17 cellular contexts compared by ENCODE assay signal in the genomic region with DNA sequence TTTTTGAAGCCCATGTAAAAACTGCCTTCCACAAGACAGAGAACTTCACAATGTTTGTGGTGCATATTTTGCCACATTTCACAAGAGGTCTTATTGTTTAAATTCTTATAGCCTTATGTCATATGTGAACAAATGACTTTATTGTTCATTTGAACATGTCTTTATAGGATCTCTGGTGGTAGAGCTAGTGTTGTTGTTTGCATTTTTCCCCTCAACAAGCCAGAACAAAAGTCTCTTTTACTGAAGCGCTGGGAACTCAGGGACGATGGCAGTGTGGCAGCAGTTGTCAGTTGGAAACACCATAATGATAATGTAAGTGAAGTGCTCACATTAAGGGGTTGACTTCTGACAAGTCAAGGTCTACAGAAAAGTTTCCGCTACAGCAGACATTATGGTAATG.
DNase-seq lines count a peak whose midpoint lies in the region; ATAC-seq and TF ChIP-seq lines count a peak whose summit lies in the region.
"Had no signal": no experiment of that assay in that cellular context is flagged by ENCODE, and none has a peak within 500 bp of the region (broad histone marks: within the 10 kb centered on the region; RNA-seq: fewer than 3 reads in every experiment).

No MANE protein-coding gene starts in this region.

- no peaks in the 10 kb centered on the region for H3K9me3 ChIP-seq in colonic mucosa
- H3K9me3 ChIP-seq: upper lobe of right lung had no signal

- no peak for TF ChIP-seq CTCF in activated CD8-positive, alpha-beta T cell treated with anti-CD3 and anti-CD28 coated beads for 36 hours (IDR thresholded peaks at IDR 0.05)
- no peak for TF ChIP-seq CTCF in colonic mucosa (IDR thresholded peaks at IDR 0.05)

- POLR2A ChIA-PET in activated CD4-positive, alpha-beta T cell treated with anti-CD3 and anti-CD28 coated beads, Interleukin-2, amount 10 ng/mL, durations not matched to agents 7 days and 5 days (lab: Charles Lee) = no interaction called here
- POLR2A ChIA-PET in activated CD8-positive, alpha-beta T cell treated with anti-CD3 and anti-CD28 coated beads for 36 hours (lab: Charles Lee) = no interaction called here

- H3K9ac ChIP-seq in colonic mucosa (ENCODE audit: low read depth in 2 of 2, low read length in 2 of 2) = no peak overlapping the region

- no peak for DNase-seq in activated CD4-positive, alpha-beta T cell treated with anti-CD3 and anti-CD28 coated beads, Interleukin-2, amount 10 ng/mL, durations not matched to agents 24 days and 14 days
- DNase-seq in activated CD4-positive, alpha-beta T cell treated with anti-CD3 and anti-CD28 coated beads, Interleukin-2, amount 10 ng/mL, durations not matched to agents 7 days and 5 days = no peak
- no peak for DNase-seq in activated CD8-positive, alpha-beta T cell treated with anti-CD3 and anti-CD28 coated beads for 36 hours
- DNase-seq in foreskin melanocyte (peak; percentile 94), colonic mucosa (no peak), LoVo (ENCODE audit: low spot score) (no peak), RPMI8226 (no peak)
- DNase-seq: ACHN; DMS 273 treated with DMSO at 0.1 percent for 48 hours; NCI-H1436 treated with DMSO at 0.1 percent for 48 hours; SIG-M5; stimulated activated CD4-positive, alpha-beta T cell treated with anti-CD3 and anti-CD28 coated beads, Interleukin-12 subunit alpha, Interleukin-12 subunit beta, amount 100 ng/mL, for 4 hours; upper lobe of right lung had no signal

- CTCF ChIA-PET in activated CD4-positive, alpha-beta T cell treated with anti-CD3 and anti-CD28 coated beads, Interleukin-2, amount 10 ng/mL, durations not matched to agents 7 days and 5 days (lab: Charles Lee) = interaction anchor here (1.4 kb wide), 1 partner anchor 23 kb away, joined by 3 read pairs; no protein-coding TSS in a partner anchor
- CTCF ChIA-PET in activated CD8-positive, alpha-beta T cell treated with anti-CD3 and anti-CD28 coated beads for 36 hours (lab: Charles Lee) = interaction anchor here (1.0 to 1.5 kb wide), 5 partner anchors 36 to 133 kb away, joined by 3 to 4 read pairs (median 3); no protein-coding TSS in a partner anchor

- H3K36me3 Mint-ChIP-seq in activated CD4-positive, alpha-beta T cell treated with anti-CD3 and anti-CD28 coated beads, Interleukin-2, amount 10 ng/mL, durations not matched to agents 24 days and 14 days (ENCODE audit: low read depth) = peaks cover 78% of the 10 kb centered on the region
- H3K36me3 Mint-ChIP-seq in activated CD4-positive, alpha-beta T cell treated with anti-CD3 and anti-CD28 coated beads, Interleukin-2, amount 10 ng/mL, durations not matched to agents 7 days and 5 days (ENCODE audit: low read depth) = peaks cover 82% of the 10 kb centered on the region
- peaks cover 91% of the 10 kb centered on the region for H3K36me3 Mint-ChIP-seq in activated CD8-positive, alpha-beta T cell treated with anti-CD3 and anti-CD28 coated beads for 36 hours (ENCODE audit: low read depth)
- H3K36me3 Mint-ChIP-seq in stimulated activated memory B cell treated with anti-CD40 and anti-IgM and Interleukin-4, amounts not matched to agents 10 μg/mL and 1 μg/mL and 100 μg/mL, for 72 hours = peaks cover 81% of the 10 kb centered on the region

- H3K27ac Mint-ChIP-seq in activated CD4-positive, alpha-beta T cell treated with anti-CD3 and anti-CD28 coated beads, Interleukin-2, amount 10 ng/mL, durations not matched to agents 24 days and 14 days = peak overlapping the region; percentile 62
- H3K27ac Mint-ChIP-seq in activated CD4-positive, alpha-beta T cell treated with anti-CD3 and anti-CD28 coated beads, Interleukin-2, amount 10 ng/mL, durations not matched to agents 7 days and 5 days = no peak overlapping the region
- peak overlapping the region; percentile 94 for H3K27ac Mint-ChIP-seq in activated CD8-positive, alpha-beta T cell treated with anti-CD3 and anti-CD28 coated beads for 36 hours
- H3K27ac Mint-ChIP-seq in stimulated activated memory B cell treated with anti-CD40 and anti-IgM and Interleukin-4, amounts not matched to agents 10 μg/mL and 1 μg/mL and 100 μg/mL, for 72 hours = peak overlapping the region; percentile 66

- no peaks in the 10 kb centered on the region for H3K9me3 Mint-ChIP-seq in activated CD4-positive, alpha-beta T cell treated with anti-CD3 and anti-CD28 coated beads, Interleukin-2, amount 10 ng/mL, durations not matched to agents 24 days and 14 days
- no peaks in the 10 kb centered on the region for H3K9me3 Mint-ChIP-seq in activated CD4-positive, alpha-beta T cell treated with anti-CD3 and anti-CD28 coated beads, Interleukin-2, amount 10 ng/mL, durations not matched to agents 7 days and 5 days
- H3K9me3 Mint-ChIP-seq in activated CD8-positive, alpha-beta T cell treated with anti-CD3 and anti-CD28 coated beads for 36 hours = no peaks in the 10 kb centered on the region
- no peaks in the 10 kb centered on the region for H3K9me3 Mint-ChIP-seq in stimulated activated memory B cell treated with anti-CD40 and anti-IgM and Interleukin-4, amounts not matched to agents 10 μg/mL and 1 μg/mL and 100 μg/mL, for 72 hours
- H3K9me3 Mint-ChIP-seq: IgD-negative memory B cell had no signal

- no peaks in the 10 kb centered on the region for H3K27me3 ChIP-seq in colonic mucosa
- H3K27me3 ChIP-seq: cardiac muscle cell, upper lobe of right lung had no signal

- no peak overlapping the region for H3K4me3 ChIP-seq in colonic mucosa
- H3K4me3 ChIP-seq: cardiac muscle cell, upper lobe of right lung had no signal

- ATAC-seq in activated CD8-positive, alpha-beta T cell treated with anti-CD3 and anti-CD28 coated beads for 36 hours = no peak
- no peak for ATAC-seq in stimulated activated memory B cell treated with anti-CD40 and anti-IgM and Interleukin-4, amounts not matched to agents 10 μg/mL and 1 μg/mL and 100 μg/mL, for 72 hours
- ATAC-seq: upper lobe of right lung had no signal

- H3K4me1 Mint-ChIP-seq in activated CD4-positive, alpha-beta T cell treated with anti-CD3 and anti-CD28 coated beads, Interleukin-2, amount 10 ng/mL, durations not matched to agents 24 days and 14 days = peaks cover 78% of the 10 kb centered on the region
- H3K4me1 Mint-ChIP-seq in activated CD4-positive, alpha-beta T cell treated with anti-CD3 and anti-CD28 coated beads, Interleukin-2, amount 10 ng/mL, durations not matched to agents 7 days and 5 days = peaks cover 89% of the 10 kb centered on the region
- peaks cover 84% of the 10 kb centered on the region for H3K4me1 Mint-ChIP-seq in activated CD8-positive, alpha-beta T cell treated with anti-CD3 and anti-CD28 coated beads for 36 hours (ENCODE audit: low read depth)
- H3K4me1 Mint-ChIP-seq in stimulated activated memory B cell treated with anti-CD40 and anti-IgM and Interleukin-4, amounts not matched to agents 10 μg/mL and 1 μg/mL and 100 μg/mL, for 72 hours = peaks cover 91% of the 10 kb centered on the region

- no peaks in the 10 kb centered on the region for H3K36me3 ChIP-seq in colonic mucosa
- H3K36me3 ChIP-seq: cardiac muscle cell, upper lobe of right lung had no signal

- peak overlapping the region; percentile 63 for H3K4me3 Mint-ChIP-seq in activated CD4-positive, alpha-beta T cell treated with anti-CD3 and anti-CD28 coated beads, Interleukin-2, amount 10 ng/mL, durations not matched to agents 24 days and 14 days
- no peak overlapping the region for H3K4me3 Mint-ChIP-seq in activated CD4-positive, alpha-beta T cell treated with anti-CD3 and anti-CD28 coated beads, Interleukin-2, amount 10 ng/mL, durations not matched to agents 7 days and 5 days
- peak overlapping the region; percentile 96 for H3K4me3 Mint-ChIP-seq in activated CD8-positive, alpha-beta T cell treated with anti-CD3 and anti-CD28 coated beads for 36 hours
- H3K4me3 Mint-ChIP-seq in stimulated activated memory B cell treated with anti-CD40 and anti-IgM and Interleukin-4, amounts not matched to agents 10 μg/mL and 1 μg/mL and 100 μg/mL, for 72 hours = peak overlapping the region; percentile 44

- no peak overlapping the region for H3K27ac ChIP-seq in colonic mucosa
- H3K27ac ChIP-seq: cardiac muscle cell, epithelial cell of prostate, upper lobe of right lung had no signal

- intact Hi-C loops in activated CD4-positive, alpha-beta T cell treated with anti-CD3 and anti-CD28 coated beads, Interleukin-2, amount 10 ng/mL, durations not matched to agents 24 days and 14 days (cut with micrococcal nuclease) = no loop called here
- intact Hi-C loops in activated CD8-positive, alpha-beta T cell treated with anti-CD3 and anti-CD28 coated beads for 36 hours (cut with micrococcal nuclease) = loop anchor here (5.0 kb wide), 1 partner anchor 33 kb away; no protein-coding TSS in a partner anchor
- intact Hi-C loops in colonic mucosa (cut with DNase I) = no loop called here

- no peaks in the 10 kb centered on the region for H3K27me3 Mint-ChIP-seq in activated CD4-positive, alpha-beta T cell treated with anti-CD3 and anti-CD28 coated beads, Interleukin-2, amount 10 ng/mL, durations not matched to agents 24 days and 14 days
- no peaks in the 10 kb centered on the region for H3K27me3 Mint-ChIP-seq in activated CD4-positive, alpha-beta T cell treated with anti-CD3 and anti-CD28 coated beads, Interleukin-2, amount 10 ng/mL, durations not matched to agents 7 days and 5 days
- no peaks in the 10 kb centered on the region for H3K27me3 Mint-ChIP-seq in activated CD8-positive, alpha-beta T cell treated with anti-CD3 and anti-CD28 coated beads for 36 hours
- H3K27me3 Mint-ChIP-seq in stimulated activated memory B cell treated with anti-CD40 and anti-IgM and Interleukin-4, amounts not matched to agents 10 μg/mL and 1 μg/mL and 100 μg/mL, for 72 hours = no peaks in the 10 kb centered on the region
- H3K27me3 Mint-ChIP-seq: IgD-negative memory B cell had no signal

- H3K4me1 ChIP-seq in colonic mucosa = no peaks in the 10 kb centered on the region
- H3K4me1 ChIP-seq: upper lobe of right lung had no signal
